1 cellular context compared by ENCODE assay signal in the genomic region with DNA sequence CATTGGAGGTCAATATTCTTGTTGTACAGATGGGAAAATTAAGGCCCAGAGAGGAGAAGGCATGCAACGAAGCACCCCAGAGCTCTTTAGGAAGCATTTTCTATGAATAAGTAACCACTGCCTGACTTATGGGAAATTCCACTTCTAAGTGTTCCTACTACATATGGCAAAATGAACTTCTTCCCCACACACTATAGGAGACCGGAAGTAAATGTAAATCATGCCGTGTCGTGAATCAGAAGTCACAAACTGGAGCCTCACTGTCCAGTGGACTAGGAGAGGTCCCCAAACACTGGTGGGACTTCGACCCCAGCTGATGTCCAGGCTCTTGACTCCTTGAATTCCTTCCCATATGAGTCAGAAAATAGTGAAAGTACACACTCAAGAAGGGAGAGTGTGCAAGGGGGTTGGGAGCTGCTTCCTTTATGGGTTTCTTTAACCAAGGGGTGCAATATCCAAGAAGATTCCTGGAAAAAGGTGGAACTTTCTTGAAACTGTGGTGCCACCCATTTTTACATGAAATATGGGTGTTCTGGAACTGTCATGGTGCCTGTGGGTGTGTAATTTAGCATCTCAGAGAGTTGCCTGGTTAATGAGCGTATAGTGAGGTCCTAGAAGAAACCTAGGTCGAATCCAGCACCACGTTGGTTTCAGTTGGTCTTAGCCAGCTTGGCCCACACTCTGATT.
TF ChIP-seq lines count a peak whose summit lies in the region.

No MANE protein-coding gene starts in this region.

TF ChIP-seq in HepG2, 621 proteins besides CTCF, POLR2A, EP300 and RAD21 (continues in another document):
- TF ChIP-seq, protein P1, sequence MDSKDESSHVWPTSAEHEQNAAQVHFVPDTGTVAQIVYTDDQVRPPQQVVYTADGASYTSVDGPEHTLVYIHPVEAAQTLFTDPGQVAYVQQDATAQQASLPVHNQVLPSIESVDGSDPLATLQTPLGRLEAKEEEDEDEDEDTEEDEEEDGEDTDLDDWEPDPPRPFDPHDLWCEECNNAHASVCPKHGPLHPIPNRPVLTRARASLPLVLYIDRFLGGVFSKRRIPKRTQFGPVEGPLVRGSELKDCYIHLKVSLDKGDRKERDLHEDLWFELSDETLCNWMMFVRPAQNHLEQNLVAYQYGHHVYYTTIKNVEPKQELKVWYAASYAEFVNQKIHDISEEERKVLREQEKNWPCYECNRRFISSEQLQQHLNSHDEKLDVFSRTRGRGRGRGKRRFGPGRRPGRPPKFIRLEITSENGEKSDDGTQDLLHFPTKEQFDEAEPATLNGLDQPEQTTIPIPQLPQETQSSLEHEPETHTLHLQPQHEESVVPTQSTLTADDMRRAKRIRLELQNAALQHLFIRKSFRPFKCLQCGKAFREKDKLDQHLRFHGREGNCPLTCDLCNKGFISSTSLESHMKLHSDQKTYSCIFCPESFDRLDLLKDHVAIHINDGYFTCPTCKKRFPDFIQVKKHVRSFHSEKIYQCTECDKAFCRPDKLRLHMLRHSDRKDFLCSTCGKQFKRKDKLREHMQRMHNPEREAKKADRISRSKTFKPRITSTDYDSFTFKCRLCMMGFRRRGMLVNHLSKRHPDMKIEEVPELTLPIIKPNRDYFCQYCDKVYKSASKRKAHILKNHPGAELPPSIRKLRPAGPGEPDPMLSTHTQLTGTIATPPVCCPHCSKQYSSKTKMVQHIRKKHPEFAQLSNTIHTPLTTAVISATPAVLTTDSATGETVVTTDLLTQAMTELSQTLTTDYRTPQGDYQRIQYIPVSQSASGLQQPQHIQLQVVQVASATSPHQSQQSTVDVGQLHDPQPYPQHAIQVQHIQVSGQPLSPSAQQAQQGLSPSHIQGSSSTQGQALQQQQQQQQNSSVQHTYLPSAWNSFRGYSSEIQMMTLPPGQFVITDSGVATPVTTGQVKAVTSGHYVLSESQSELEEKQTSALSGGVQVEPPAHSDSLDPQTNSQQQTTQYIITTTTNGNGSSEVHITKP (CRISPR knock-in tag; IDR thresholded peaks at IDR 0.05; ENCODE audit: low read depth): peak; percentile 36; the same call in 1 of the 2 replicates
- TF ChIP-seq NR2F6 (IDR thresholded peaks at IDR 0.05): peak; percentile 8; the same call in 1 of the 2 replicates
- no peak for TF ChIP-seq NR2F6 (CRISPR knock-in tag; IDR thresholded peaks at IDR 0.05)
- TF ChIP-seq, protein P2, sequence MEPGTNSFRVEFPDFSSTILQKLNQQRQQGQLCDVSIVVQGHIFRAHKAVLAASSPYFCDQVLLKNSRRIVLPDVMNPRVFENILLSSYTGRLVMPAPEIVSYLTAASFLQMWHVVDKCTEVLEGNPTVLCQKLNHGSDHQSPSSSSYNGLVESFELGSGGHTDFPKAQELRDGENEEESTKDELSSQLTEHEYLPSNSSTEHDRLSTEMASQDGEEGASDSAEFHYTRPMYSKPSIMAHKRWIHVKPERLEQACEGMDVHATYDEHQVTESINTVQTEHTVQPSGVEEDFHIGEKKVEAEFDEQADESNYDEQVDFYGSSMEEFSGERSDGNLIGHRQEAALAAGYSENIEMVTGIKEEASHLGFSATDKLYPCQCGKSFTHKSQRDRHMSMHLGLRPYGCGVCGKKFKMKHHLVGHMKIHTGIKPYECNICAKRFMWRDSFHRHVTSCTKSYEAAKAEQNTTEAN (CRISPR knock-in tag; conservative IDR thresholded peaks at IDR 0.05): peak; percentile 98
- peak; percentile 80 for TF ChIP-seq TEAD3 (CRISPR knock-in tag; optimal IDR thresholded peaks at IDR 0.05; ENCODE audit: borderline replicate concordance)
- TF ChIP-seq GABPA (IDR thresholded peaks at IDR 0.05; ENCODE audit: low read depth, low read length): no peak
- peak; percentile 20; the same call in 1 of the 2 replicates for TF ChIP-seq GABPA (CRISPR knock-in tag; IDR thresholded peaks at IDR 0.05; ENCODE audit: low read depth)
- no peak for TF ChIP-seq ZNF101 (CRISPR knock-in tag; IDR thresholded peaks at IDR 0.05; ENCODE audit: borderline replicate concordance, low read depth)
- TF ChIP-seq FOSL1 (CRISPR knock-in tag; IDR thresholded peaks at IDR 0.05; ENCODE audit: borderline replicate concordance): peak; percentile 70; the same call in 1 of the 2 replicates
- TF ChIP-seq AHR (CRISPR knock-in tag; IDR thresholded peaks at IDR 0.05): no peak
- TF ChIP-seq, protein P3, sequence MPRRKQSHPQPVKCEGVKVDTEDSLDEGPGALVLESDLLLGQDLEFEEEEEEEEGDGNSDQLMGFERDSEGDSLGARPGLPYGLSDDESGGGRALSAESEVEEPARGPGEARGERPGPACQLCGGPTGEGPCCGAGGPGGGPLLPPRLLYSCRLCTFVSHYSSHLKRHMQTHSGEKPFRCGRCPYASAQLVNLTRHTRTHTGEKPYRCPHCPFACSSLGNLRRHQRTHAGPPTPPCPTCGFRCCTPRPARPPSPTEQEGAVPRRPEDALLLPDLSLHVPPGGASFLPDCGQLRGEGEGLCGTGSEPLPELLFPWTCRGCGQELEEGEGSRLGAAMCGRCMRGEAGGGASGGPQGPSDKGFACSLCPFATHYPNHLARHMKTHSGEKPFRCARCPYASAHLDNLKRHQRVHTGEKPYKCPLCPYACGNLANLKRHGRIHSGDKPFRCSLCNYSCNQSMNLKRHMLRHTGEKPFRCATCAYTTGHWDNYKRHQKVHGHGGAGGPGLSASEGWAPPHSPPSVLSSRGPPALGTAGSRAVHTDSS (CRISPR knock-in tag; conservative IDR thresholded peaks at IDR 0.05): no peak
- TF ChIP-seq, protein P4, sequence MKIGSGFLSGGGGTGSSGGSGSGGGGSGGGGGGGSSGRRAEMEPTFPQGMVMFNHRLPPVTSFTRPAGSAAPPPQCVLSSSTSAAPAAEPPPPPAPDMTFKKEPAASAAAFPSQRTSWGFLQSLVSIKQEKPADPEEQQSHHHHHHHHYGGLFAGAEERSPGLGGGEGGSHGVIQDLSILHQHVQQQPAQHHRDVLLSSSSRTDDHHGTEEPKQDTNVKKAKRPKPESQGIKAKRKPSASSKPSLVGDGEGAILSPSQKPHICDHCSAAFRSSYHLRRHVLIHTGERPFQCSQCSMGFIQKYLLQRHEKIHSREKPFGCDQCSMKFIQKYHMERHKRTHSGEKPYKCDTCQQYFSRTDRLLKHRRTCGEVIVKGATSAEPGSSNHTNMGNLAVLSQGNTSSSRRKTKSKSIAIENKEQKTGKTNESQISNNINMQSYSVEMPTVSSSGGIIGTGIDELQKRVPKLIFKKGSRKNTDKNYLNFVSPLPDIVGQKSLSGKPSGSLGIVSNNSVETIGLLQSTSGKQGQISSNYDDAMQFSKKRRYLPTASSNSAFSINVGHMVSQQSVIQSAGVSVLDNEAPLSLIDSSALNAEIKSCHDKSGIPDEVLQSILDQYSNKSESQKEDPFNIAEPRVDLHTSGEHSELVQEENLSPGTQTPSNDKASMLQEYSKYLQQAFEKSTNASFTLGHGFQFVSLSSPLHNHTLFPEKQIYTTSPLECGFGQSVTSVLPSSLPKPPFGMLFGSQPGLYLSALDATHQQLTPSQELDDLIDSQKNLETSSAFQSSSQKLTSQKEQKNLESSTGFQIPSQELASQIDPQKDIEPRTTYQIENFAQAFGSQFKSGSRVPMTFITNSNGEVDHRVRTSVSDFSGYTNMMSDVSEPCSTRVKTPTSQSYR (CRISPR knock-in tag; IDR thresholded peaks at IDR 0.05; ENCODE audit: borderline replicate concordance): peak; percentile 48; the same call in 1 of the 2 replicates
- peak; percentile 42; the same call in 1 of the 2 replicates for TF ChIP-seq HDAC2 (CRISPR knock-in tag; IDR thresholded peaks at IDR 0.05)
- TF ChIP-seq, protein P5, sequence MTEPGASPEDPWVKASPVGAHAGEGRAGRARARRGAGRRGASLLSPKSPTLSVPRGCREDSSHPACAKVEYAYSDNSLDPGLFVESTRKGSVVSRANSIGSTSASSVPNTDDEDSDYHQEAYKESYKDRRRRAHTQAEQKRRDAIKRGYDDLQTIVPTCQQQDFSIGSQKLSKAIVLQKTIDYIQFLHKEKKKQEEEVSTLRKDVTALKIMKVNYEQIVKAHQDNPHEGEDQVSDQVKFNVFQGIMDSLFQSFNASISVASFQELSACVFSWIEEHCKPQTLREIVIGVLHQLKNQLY (CRISPR knock-in tag; IDR thresholded peaks at IDR 0.05): no peak
- 0 out of 2 replicates have a peak, but pooled peaks have one; percentile 38 for TF ChIP-seq PHF21A (CRISPR knock-in tag; IDR thresholded peaks at IDR 0.05)
- peak; percentile 92 for TF ChIP-seq FOSL2 (CRISPR knock-in tag; IDR thresholded peaks at IDR 0.05)
- TF ChIP-seq GABPB1 (CRISPR knock-in tag; IDR thresholded peaks at IDR 0.05): peak; percentile 31; the same call in 1 of the 2 replicates
- peak; percentile 42; the same call in 1 of the 2 replicates for TF ChIP-seq HNF4A (CRISPR knock-in tag; IDR thresholded peaks at IDR 0.05)
- TF ChIP-seq HMG20A (CRISPR knock-in tag; IDR thresholded peaks at IDR 0.05; ENCODE audit: borderline replicate concordance): peak; percentile 44; the same call in 1 of the 2 replicates
- TF ChIP-seq NFKB2 (CRISPR knock-in tag; IDR thresholded peaks at IDR 0.05; ENCODE audit: borderline replicate concordance): no peak
- peak; percentile 18; the same call in 1 of the 2 replicates for TF ChIP-seq ELF3 (CRISPR knock-in tag; IDR thresholded peaks at IDR 0.05)
- TF ChIP-seq, protein P6, sequence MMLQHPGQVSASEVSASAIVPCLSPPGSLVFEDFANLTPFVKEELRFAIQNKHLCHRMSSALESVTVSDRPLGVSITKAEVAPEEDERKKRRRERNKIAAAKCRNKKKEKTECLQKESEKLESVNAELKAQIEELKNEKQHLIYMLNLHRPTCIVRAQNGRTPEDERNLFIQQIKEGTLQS (CRISPR knock-in tag; IDR thresholded peaks at IDR 0.05): peak; percentile 34; the same call in 1 of the 2 replicates
- TF ChIP-seq, protein P7, sequence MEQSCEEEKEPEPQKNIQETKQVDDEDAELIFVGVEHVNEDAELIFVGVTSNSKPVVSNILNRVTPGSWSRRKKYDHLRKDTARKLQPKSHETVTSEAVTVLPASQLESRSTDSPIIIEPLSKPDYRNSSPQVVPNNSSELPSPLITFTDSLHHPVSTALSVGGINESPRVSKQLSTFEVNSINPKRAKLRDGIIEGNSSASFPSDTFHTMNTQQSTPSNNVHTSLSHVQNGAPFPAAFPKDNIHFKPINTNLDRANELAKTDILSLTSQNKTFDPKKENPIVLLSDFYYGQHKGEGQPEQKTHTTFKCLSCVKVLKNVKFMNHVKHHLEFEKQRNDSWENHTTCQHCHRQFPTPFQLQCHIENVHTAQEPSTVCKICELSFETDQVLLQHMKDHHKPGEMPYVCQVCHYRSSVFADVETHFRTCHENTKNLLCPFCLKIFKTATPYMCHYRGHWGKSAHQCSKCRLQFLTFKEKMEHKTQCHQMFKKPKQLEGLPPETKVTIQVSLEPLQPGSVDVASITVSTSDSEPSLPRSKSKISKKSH (CRISPR knock-in tag; IDR thresholded peaks at IDR 0.05; ENCODE audit: borderline replicate concordance): no peak
- TF ChIP-seq, protein P8, sequence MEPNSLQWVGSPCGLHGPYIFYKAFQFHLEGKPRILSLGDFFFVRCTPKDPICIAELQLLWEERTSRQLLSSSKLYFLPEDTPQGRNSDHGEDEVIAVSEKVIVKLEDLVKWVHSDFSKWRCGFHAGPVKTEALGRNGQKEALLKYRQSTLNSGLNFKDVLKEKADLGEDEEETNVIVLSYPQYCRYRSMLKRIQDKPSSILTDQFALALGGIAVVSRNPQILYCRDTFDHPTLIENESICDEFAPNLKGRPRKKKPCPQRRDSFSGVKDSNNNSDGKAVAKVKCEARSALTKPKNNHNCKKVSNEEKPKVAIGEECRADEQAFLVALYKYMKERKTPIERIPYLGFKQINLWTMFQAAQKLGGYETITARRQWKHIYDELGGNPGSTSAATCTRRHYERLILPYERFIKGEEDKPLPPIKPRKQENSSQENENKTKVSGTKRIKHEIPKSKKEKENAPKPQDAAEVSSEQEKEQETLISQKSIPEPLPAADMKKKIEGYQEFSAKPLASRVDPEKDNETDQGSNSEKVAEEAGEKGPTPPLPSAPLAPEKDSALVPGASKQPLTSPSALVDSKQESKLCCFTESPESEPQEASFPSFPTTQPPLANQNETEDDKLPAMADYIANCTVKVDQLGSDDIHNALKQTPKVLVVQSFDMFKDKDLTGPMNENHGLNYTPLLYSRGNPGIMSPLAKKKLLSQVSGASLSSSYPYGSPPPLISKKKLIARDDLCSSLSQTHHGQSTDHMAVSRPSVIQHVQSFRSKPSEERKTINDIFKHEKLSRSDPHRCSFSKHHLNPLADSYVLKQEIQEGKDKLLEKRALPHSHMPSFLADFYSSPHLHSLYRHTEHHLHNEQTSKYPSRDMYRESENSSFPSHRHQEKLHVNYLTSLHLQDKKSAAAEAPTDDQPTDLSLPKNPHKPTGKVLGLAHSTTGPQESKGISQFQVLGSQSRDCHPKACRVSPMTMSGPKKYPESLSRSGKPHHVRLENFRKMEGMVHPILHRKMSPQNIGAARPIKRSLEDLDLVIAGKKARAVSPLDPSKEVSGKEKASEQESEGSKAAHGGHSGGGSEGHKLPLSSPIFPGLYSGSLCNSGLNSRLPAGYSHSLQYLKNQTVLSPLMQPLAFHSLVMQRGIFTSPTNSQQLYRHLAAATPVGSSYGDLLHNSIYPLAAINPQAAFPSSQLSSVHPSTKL (CRISPR knock-in tag; IDR thresholded peaks at IDR 0.05): peak; percentile 51; the same call in 1 of the 2 replicates
- no peak for TF ChIP-seq TCF7L2 (IDR thresholded peaks at IDR 0.05; ENCODE audit: low read depth, low read length)
- peak; percentile 32; the same call in 1 of the 2 replicates for TF ChIP-seq HDAC1 (CRISPR knock-in tag; IDR thresholded peaks at IDR 0.05)
- peak; percentile 21; the same call in 1 of the 2 replicates for TF ChIP-seq ZBTB20 (CRISPR knock-in tag; IDR thresholded peaks at IDR 0.05; ENCODE audit: borderline replicate concordance, low read depth)
- TF ChIP-seq TGIF2 (CRISPR knock-in tag; IDR thresholded peaks at IDR 0.05): no peak
- peak; percentile 68; the same call in 1 of the 2 replicates for TF ChIP-seq ETV5 (CRISPR knock-in tag; IDR thresholded peaks at IDR 0.05; ENCODE audit: borderline replicate concordance)
- TF ChIP-seq SAP130 (CRISPR knock-in tag; IDR thresholded peaks at IDR 0.05; ENCODE audit: low read depth): peak; percentile 35; the same call in 1 of the 2 replicates
- TF ChIP-seq GATAD2A (CRISPR knock-in tag; IDR thresholded peaks at IDR 0.05): peak; percentile 61; the same call in 1 of the 2 replicates
